8 cellular contexts compared by ENCODE assay signal in the genomic region with DNA sequence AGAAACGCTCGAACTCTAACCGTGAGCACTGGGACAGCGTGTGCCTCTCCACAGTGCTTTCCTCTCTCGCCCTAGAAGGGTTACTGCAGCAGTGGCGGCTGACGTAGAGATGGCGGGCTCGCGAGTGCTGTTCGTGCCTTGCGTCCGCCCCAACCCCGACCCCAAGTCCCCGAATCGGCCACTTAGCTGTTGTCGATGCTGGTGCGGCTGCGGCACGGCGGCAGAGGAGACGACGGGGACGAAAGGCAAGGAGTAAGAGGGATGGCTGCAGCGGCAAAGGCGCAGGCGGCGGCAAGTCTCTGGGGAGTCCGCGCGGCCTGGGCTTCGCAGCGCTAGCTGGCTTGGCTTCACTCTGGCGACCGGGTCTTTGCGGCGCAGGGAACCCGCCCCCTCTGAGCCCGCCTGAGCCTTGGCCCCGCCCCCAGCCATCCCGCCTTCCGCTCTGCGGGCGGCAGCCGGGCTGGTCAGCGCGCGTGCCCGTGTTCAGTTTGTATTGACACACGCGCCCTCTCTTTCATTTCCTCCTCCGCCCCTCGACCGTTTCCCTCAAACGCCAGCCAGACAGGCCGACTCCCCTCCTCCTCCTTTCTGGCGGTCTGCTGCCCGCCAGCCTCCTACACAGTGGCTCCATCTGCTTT.
DNase-seq lines count a peak whose midpoint lies in the region; ATAC-seq and TF ChIP-seq lines count a peak whose summit lies in the region.

TSS of gene SPIN4 (minus strand) at position 354 of the 638 bp plus-strand sequence. CDS start 513 bp downstream, outside the sequence.

- peak within 1 kb of the TSS; percentile 73 for H3K4me3 ChIP-seq in AG10803 (ENCODE audit: low read length)

- peak within 1 kb of the TSS; percentile 62 for H3K27ac ChIP-seq in cingulate gyrus (ENCODE audit: low read depth, low read length)

- ATAC-seq in GM19023 (IDR thresholded peaks at IDR 0.05; ENCODE audit: unreplicated experiment) = peak; percentile 92
- ATAC-seq in HG03196 (IDR thresholded peaks at IDR 0.05; ENCODE audit: unreplicated experiment) = peak; percentile 95

- TF ChIP-seq CTCF in AG10803 (conservative IDR thresholded peaks at IDR 0.05; ENCODE audit: low read length) = no peak

- peak; percentile 81 for DNase-seq in AG10803 (ENCODE audit: low read depth)
- DNase-seq in NCI-H446 (lab: John Stamatoyannopoulos, UW) = peak; percentile 46 to 90
- DNase-seq in activated CD4-positive, alpha-beta T cell treated with anti-CD3 and anti-CD28 coated beads for 1 hour = peak; percentile 23
- DNase-seq in kidney tubule cell (ENCODE audit: low spot score) = peak; percentile 85
- DNase-seq in stimulated activated CD4-positive, alpha-beta T cell treated with anti-CD3 and anti-CD28 coated beads, Interleukin-1b, Interleukin-23, amount 100 ng/mL, for 24 hours (ENCODE audit: low read depth in 4 of 4, low spot score in 1 of 4) = peak in 3 of 4 experiments; percentile 18 to 54 (median 36)

Comparison
In these comparisons a context has a peak if more than half of its experiments do, and no peak if none do; other contexts are left out.
1. Peak in every context shown above with its lines: DNase-seq, ATAC-seq, H3K4me3 ChIP-seq and H3K27ac ChIP-seq.
2. DNase-seq: peak in every context shown above with its lines; median percentile 85 in kidney tubule cell; 81 in AG10803; 68 in NCI-H446; 36 in stimulated activated CD4-positive, alpha-beta T cell treated with anti-CD3 and anti-CD28 coated beads, Interleukin-1b, Interleukin-23, amount 100 ng/mL, for 24 hours; 23 in activated CD4-positive, alpha-beta T cell treated with anti-CD3 and anti-CD28 coated beads for 1 hour.